Comparison of ENCODE assay signal across 1 cellular context in the genomic region with DNA sequence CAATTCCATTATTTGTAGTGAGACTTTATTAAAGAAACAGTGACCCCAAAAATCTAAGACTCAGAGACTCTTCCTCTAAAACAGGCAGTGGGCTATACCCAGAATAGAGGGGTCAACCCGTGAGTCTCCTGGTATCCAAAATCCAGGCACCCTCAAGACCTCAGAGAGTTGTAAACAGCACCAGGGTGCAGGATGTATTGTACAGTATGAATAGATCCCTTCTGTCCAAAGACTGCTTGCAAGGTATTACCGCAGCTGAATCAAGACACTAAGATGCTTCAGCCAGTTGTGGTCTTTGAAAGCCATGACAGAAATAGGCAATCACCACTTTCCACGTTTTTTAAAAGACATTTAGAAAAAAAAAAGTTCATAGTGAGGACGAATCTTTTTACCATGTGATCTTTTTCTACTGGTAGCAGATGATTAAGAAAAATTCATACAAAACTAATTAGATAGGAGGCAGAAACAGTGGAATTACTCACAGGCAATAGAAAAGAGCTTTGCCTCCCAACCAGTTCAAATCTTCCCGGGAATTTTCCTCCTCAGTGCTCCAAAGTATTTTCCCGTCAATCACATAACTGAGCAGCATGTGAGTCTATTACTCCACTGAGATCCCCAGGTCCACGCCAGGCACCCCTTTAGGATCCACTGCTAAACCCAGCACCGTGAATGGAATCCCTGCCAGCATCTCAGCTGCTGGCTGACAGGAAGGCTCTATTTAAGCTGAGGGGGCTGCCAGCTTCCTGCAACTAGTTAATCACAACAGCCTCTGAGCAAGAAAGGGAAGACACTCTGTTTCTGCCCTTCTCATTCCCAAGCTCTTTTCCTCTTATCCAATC.
TF ChIP-seq lines count a peak whose summit lies in the region.

No MANE protein-coding gene starts in this region.

TF ChIP-seq in IMR-90, 13 proteins besides CTCF, POLR2A, EP300 and RAD21:
- TF ChIP-seq, protein P1, sequence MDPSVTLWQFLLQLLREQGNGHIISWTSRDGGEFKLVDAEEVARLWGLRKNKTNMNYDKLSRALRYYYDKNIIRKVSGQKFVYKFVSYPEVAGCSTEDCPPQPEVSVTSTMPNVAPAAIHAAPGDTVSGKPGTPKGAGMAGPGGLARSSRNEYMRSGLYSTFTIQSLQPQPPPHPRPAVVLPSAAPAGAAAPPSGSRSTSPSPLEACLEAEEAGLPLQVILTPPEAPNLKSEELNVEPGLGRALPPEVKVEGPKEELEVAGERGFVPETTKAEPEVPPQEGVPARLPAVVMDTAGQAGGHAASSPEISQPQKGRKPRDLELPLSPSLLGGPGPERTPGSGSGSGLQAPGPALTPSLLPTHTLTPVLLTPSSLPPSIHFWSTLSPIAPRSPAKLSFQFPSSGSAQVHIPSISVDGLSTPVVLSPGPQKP (IDR thresholded peaks at IDR 0.05; ENCODE audit: borderline replicate concordance, low read depth, low read length) = no peak
- no peak for TF ChIP-seq FOS (IDR thresholded peaks at IDR 0.05; ENCODE audit: low read depth, low read length)
- no peak for TF ChIP-seq BHLHE40 (IDR thresholded peaks at IDR 0.05; ENCODE audit: low read depth, low read length)
- TF ChIP-seq CEBPB (IDR thresholded peaks at IDR 0.05; ENCODE audit: low read depth, low read length) = no peak
- TF ChIP-seq, protein P2, sequence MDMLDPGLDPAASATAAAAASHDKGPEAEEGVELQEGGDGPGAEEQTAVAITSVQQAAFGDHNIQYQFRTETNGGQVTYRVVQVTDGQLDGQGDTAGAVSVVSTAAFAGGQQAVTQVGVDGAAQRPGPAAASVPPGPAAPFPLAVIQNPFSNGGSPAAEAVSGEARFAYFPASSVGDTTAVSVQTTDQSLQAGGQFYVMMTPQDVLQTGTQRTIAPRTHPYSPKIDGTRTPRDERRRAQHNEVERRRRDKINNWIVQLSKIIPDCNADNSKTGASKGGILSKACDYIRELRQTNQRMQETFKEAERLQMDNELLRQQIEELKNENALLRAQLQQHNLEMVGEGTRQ (IDR thresholded peaks at IDR 0.05; ENCODE audit: low read depth, low read length) = no peak
- no peak for TF ChIP-seq SMC3 (IDR thresholded peaks at IDR 0.05; ENCODE audit: low read depth, low read length)
